Comparison of ENCODE assay signal across 1 cellular context in the genomic region with DNA sequence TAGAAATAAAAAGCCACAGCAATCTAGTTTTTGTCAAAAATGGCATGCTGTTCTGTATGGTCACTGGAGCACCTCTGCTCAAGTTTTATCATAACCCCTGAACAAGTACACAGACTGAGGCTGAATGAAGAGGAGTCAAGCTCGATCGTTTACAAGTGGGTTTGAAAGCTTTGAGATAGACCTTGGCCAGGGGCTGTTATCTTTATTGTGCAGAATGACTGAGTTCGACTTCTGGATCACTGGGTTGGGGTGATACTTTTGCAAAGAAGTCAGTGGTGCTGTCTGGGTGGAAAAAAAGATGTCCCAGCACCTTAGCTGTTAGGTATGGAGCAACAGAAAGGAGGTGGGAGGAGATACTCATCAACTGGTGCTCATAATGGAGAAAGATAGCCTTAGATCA.
A peak's percentile ranks its signal among the peaks of the same experiment; 100 is the strongest.
TF ChIP-seq lines count a peak whose summit lies in the region.

No MANE protein-coding gene starts in this region.

TF ChIP-seq in K562, 482 proteins besides CTCF, POLR2A, EP300 and RAD21 (continued from another document):
- no peak for TF ChIP-seq PRDM10 (IDR thresholded peaks at IDR 0.05; ENCODE audit: partially characterized antibody)
- peak; percentile 63; the same call in 1 of the 2 replicates for TF ChIP-seq TAL1 (IDR thresholded peaks at IDR 0.05)
- TF ChIP-seq CTBP1 (IDR thresholded peaks at IDR 0.05; ENCODE audit: borderline replicate concordance), result no peak
- no peak for TF ChIP-seq ZNF507 (tag; conservative IDR thresholded peaks at IDR 0.05)
